11 cellular contexts compared by ENCODE assay signal in the genomic region with DNA sequence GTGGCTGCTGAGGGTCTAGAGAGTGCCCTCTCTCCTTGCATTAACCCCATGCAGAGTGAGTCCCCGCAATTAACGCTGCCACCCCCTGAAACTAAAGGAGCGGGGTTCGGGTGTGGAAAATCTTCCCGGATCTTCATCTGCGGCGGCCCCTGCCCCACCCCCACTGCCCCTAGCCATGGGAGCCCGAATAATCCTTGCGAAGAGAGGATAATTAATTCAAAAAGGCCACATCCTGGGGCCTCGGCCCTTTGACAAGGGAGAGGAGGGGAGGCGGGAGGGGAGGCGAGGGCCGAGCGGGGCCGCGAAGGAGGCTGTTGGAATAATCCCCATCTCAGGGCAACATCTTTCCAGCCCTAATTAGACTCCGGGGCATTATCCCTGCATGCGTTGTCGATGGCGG.
DNase-seq lines count a peak whose midpoint lies in the region; ATAC-seq, FAIRE-seq and TF ChIP-seq lines count a peak whose summit lies in the region.
"Had no signal": no experiment of that assay in that cellular context is flagged by ENCODE, and none has a peak within 500 bp of the region (broad histone marks: within the 10 kb centered on the region; RNA-seq: fewer than 3 reads in every experiment).

No MANE protein-coding gene starts in this region.

- H2AFZ ChIP-seq in smooth muscle cell (ENCODE audit: low read depth), result no peak overlapping the region
- H2AFZ ChIP-seq in HepG2 (ENCODE audit: low read length), result no peak overlapping the region

- no peak overlapping the region for H3K27ac ChIP-seq in iPS-20b (ENCODE audit: low read length)
- H3K27ac ChIP-seq in smooth muscle cell (ENCODE audit: low read depth), result no peak overlapping the region
- H3K27ac ChIP-seq in HepG2 (ENCODE audit: extremely low read length, insufficient read depth, low read length), result no peak overlapping the region
- H3K27ac ChIP-seq: 22Rv1 had no signal

- TF ChIP-seq RAD21 in HepG2 (CRISPR knock-in tag; IDR thresholded peaks at IDR 0.05), result no peak

- CTCF ChIA-PET in HepG2 (lab: Yijun Ruan, JAX; ENCODE audit: low intra/inter-chr PET ratio, low total read pairs), result no interaction called here

- 68% methylated on average over 14 of the region's 20 CpGs for WGBS in smooth muscle cell (ENCODE audit: low lambda C conversion rate)
- 36% methylated on average over 16 of the region's 20 CpGs for WGBS in HepG2 (ENCODE audit: low lambda C conversion rate)

- H3K9me3 ChIP-seq in adipocyte (ENCODE audit: control insufficient read depth, low read length) (peaks cover 3% of the 10 kb centered on the region), iPS-20b (ENCODE audit: insufficient read depth, low read depth, low read length) (no peaks in the 10 kb centered on the region), smooth muscle cell (replicated peaks; ENCODE audit: low read depth) (no peaks in the 10 kb centered on the region), HepG2 (ENCODE audit: low read length) (no peaks in the 10 kb centered on the region)

- no peaks in the 10 kb centered on the region for H4K20me1 ChIP-seq in smooth muscle cell (ENCODE audit: low read depth)
- H4K20me1 ChIP-seq in HepG2 (ENCODE audit: insufficient read depth, low read length), result no peaks in the 10 kb centered on the region

- no peak for ATAC-seq in HepG2
- ATAC-seq in HG02938 (IDR thresholded peaks at IDR 0.05; ENCODE audit: unreplicated experiment), result no peak
- ATAC-seq: left lobe of liver had no signal

- no peak for TF ChIP-seq CTCF in smooth muscle cell (IDR thresholded peaks at IDR 0.05; ENCODE audit: borderline replicate concordance, insufficient read depth, poor library complexity, severe bottlenecking)
- no peak for TF ChIP-seq CTCF in HepG2 (CRISPR knock-in tag; IDR thresholded peaks at IDR 0.05)

- TF ChIP-seq POLR2A in HepG2 (IDR thresholded peaks at IDR 0.05; ENCODE audit: insufficient read depth in 1 of 2, low read depth in 2 of 2, low read length in 2 of 2), result no peak

- H3K4me1 ChIP-seq in adipocyte (ENCODE audit: control insufficient read depth, insufficient read depth, low read length) (peaks cover 6% of the 10 kb centered on the region), iPS-20b (ENCODE audit: insufficient read depth, low read length) (peaks cover 16% of the 10 kb centered on the region; the same call in 1 of the 2 replicates), smooth muscle cell (ENCODE audit: low read depth) (peaks cover 18% of the 10 kb centered on the region), HepG2 (ENCODE audit: insufficient read depth, low read length) (no peaks in the 10 kb centered on the region)

- no peak for FAIRE-seq in HepG2 (lab: Jason Lieb, UNC)

- H3K27me3 ChIP-seq in adipocyte (replicated peaks; ENCODE audit: control insufficient read depth, insufficient read depth, low read length) (peaks cover 74% of the 10 kb centered on the region), iPS-20b (ENCODE audit: insufficient read depth, low read length) (peaks cover 43% of the 10 kb centered on the region), smooth muscle cell (ENCODE audit: low read depth) (no peaks in the 10 kb centered on the region), HepG2 (ENCODE audit: control insufficient read depth in 1 of 2, insufficient read depth in 2 of 2, low read length in 2 of 2) (peaks cover 16 to 85% of the 10 kb centered on the region in 2 experiments; a peak in 4 of 5 replicates)

- in situ Hi-C loops in HepG2 (cut with HindIII; ENCODE audit: extremely low pct_ligation_motif_present, low pct_unique_long_range_greater_than_20kb), result no loop called here

- H3K79me2 ChIP-seq in smooth muscle cell (ENCODE audit: low read depth) (no peaks in the 10 kb centered on the region), HepG2 (ENCODE audit: insufficient read depth, low read length) (no peaks in the 10 kb centered on the region)

- peak overlapping the region; percentile 17 for H3K4me2 ChIP-seq in smooth muscle cell
- H3K4me2 ChIP-seq in HepG2 (ENCODE audit: low read depth, low read length), result no peak overlapping the region

- TF ChIP-seq EP300 in HepG2 (IDR thresholded peaks at IDR 0.05; ENCODE audit: low read depth in 2 of 2, low read length in 2 of 2) (no peak), HepG2 (CRISPR knock-in tag; IDR thresholded peaks at IDR 0.05; ENCODE audit: borderline replicate concordance) (no peak)

- DNase-seq in DMS79 treated with DMSO at 0.1 percent for 48 hours (lab: John Stamatoyannopoulos, UW) (peak; percentile 64), DMS79 (lab: John Stamatoyannopoulos, UW) (no peak), adipocyte (ENCODE audit: low read depth) (no peak), smooth muscle cell (lab: John Stamatoyannopoulos, UW; ENCODE audit: unreplicated experiment) (no peak), RKO (ENCODE audit: low spot score) (no peak), HepG2 (ENCODE audit: low spot score) (no peak)
- DNase-seq: activated CD4-positive, alpha-beta memory T cell treated with anti-CD3 and anti-CD28 coated beads, Interleukin-2, amount 10 ng/mL, durations not matched to agents 7 days and 5 days had no signal

- H3K4me3 ChIP-seq in adipocyte (ENCODE audit: low read length), result peak overlapping the region; percentile 58
- peak overlapping the region; percentile 62; the same call in 1 of the 2 replicates for H3K4me3 ChIP-seq in iPS-20b (ENCODE audit: low read length)
- H3K4me3 ChIP-seq in smooth muscle cell, result no peak overlapping the region
- H3K4me3 ChIP-seq in HepG2 (replicated peaks in 1 of 3; ENCODE audit: insufficient read depth in 1 of 3, low read depth in 2 of 3, low read length in 3 of 3), result no peak overlapping the region

- H3K9ac ChIP-seq in adipocyte (ENCODE audit: low read length) (no peak overlapping the region), iPS-20b (ENCODE audit: low read depth, low read length) (no peak overlapping the region; the same call in 1 of the 2 replicates), smooth muscle cell (ENCODE audit: low read depth) (no peak overlapping the region), HepG2 (ENCODE audit: insufficient read depth, low read depth, low read length) (no peak overlapping the region)

- no TSS peak for BruUV-seq in HepG2 (replicated peaks; lab: Mats Ljungman, UMichigan)

- POLR2A ChIA-PET in HepG2 (lab: Yijun Ruan, JAX), result no interaction called here

- intact Hi-C loops in HepG2 (cut with micrococcal nuclease; ENCODE audit: unreplicated experiment), result no loop called here

- H3F3A ChIP-seq in smooth muscle cell (ENCODE audit: low read depth), result no peaks in the 10 kb centered on the region

- H3K36me3 ChIP-seq in adipocyte (ENCODE audit: control insufficient read depth, insufficient read depth, low read length, severe bottlenecking) (no peaks in the 10 kb centered on the region), iPS-20b (ENCODE audit: insufficient read depth, low read depth, low read length) (no peaks in the 10 kb centered on the region), smooth muscle cell (ENCODE audit: low read depth) (no peaks in the 10 kb centered on the region), HepG2 (replicated peaks in 1 of 2; ENCODE audit: control insufficient read depth in 1 of 2, insufficient read depth in 2 of 2, low read length in 2 of 2) (no peaks in the 10 kb centered on the region)

TF ChIP-seq in HepG2, 621 proteins besides CTCF, POLR2A, EP300 and RAD21:
- no peak for TF ChIP-seq ZNF33A (CRISPR knock-in tag; IDR thresholded peaks at IDR 0.05; ENCODE audit: borderline replicate concordance)

Comparison
In these comparisons a context has a peak if more than half of its experiments do, and no peak if none do; other contexts are left out.
1. H3K4me3 ChIP-seq: peak in adipocyte (single experiment) and iPS-20b (single experiment); none in smooth muscle cell (single experiment) and HepG2 (0 of 3).